In genomic region chr21:32442566-32443318, GRCh38 we compare ENCODE assay signal across 1 cellular context.
TF ChIP-seq lines count a peak whose summit lies in the region.

No MANE protein-coding gene starts in this region.

TF ChIP-seq in endothelial cell of umbilical vein, 7 proteins besides CTCF, POLR2A, EP300 and RAD21:
- TF ChIP-seq JUN (IDR thresholded peaks at IDR 0.05; ENCODE audit: borderline replicate concordance, insufficient read depth, insufficient read length, low read depth) (no peak), GATA2 (IDR thresholded peaks at IDR 0.05; ENCODE audit: insufficient read depth, insufficient read length, low read depth, low read length) (no peak), EZH2 (IDR thresholded peaks at IDR 0.05; ENCODE audit: borderline replicate concordance, low read depth, low read length, severe bottlenecking) (no peak), FOS (IDR thresholded peaks at IDR 0.05; ENCODE audit: borderline replicate concordance, insufficient read depth, low read length) (no peak), MYC (IDR thresholded peaks at IDR 0.05; ENCODE audit: low read depth, low read length) (no peak), POLR2AphosphoS5 (IDR thresholded peaks at IDR 0.05; ENCODE audit: insufficient read depth, low read depth, low read length) (no peak)
- TF ChIP-seq, protein P1, sequence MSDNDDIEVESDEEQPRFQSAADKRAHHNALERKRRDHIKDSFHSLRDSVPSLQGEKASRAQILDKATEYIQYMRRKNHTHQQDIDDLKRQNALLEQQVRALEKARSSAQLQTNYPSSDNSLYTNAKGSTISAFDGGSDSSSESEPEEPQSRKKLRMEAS (IDR thresholded peaks at IDR 0.05; ENCODE audit: insufficient read depth, insufficient read length), result no peak
